26 cellular contexts compared by ENCODE assay signal in genomic region chr4:140315032-140315826, GRCh38.
"Had no signal": no experiment of that assay in that cellular context is flagged by ENCODE, and none has a peak within 500 bp of the region (broad histone marks: within the 10 kb centered on the region; RNA-seq: fewer than 3 reads in every experiment).

No MANE protein-coding gene starts in this region.

- ATAC-seq: activated naive CD4-positive, alpha-beta T cell treated with anti-CD3 and anti-CD28 coated beads, Interleukin-2, amount 50 U/mL, for 72 hours; activated naive CD8-positive, alpha-beta T cell treated with anti-CD3 and anti-CD28 coated beads, Interleukin-2, amount 50 U/mL, for 24 hours; activated T-cell treated with anti-CD3 and anti-CD28 coated beads, Interleukin-2, amount 50 U/mL, for 4 hours; SK-N-SH treated with all-trans-retinoic acid at 6 μM for 48 hours had no signal

- H3K27me3 ChIP-seq: brain microvascular endothelial cell, MG63, Peyer's patch, SJSA1 had no signal

- H3K36me3 ChIP-seq: brain microvascular endothelial cell, MG63, Peyer's patch, SJSA1 had no signal

- H3K9me3 ChIP-seq: MG63, Peyer's patch, SJSA1 had no signal

- H3K4me3 ChIP-seq: MG63, Peyer's patch, SJSA1 had no signal

- H3K27ac ChIP-seq: brain microvascular endothelial cell, Peyer's patch, RWPE1, SJSA1 had no signal

- DNase-seq: activated B cell treated with CpG ODN at 0.5 μM for 24 hours; activated CD4-positive, alpha-beta T cell treated with anti-CD3 and anti-CD28 coated beads for 1 hour; activated CD4-positive, alpha-beta T cell treated with anti-CD3 and anti-CD28 coated beads, Interleukin-2, amount 10 ng/mL, durations not matched to agents 24 days and 14 days; activated CD4-positive, alpha-beta T cell treated with anti-CD3 and anti-CD28 coated beads, Interleukin-2, amount 50 U/mL, for 48 hours; activated CD8-positive, alpha-beta memory T cell treated with anti-CD3 and anti-CD28 coated beads for 24 hours; activated effector memory CD4-positive, alpha-beta T cell treated with anti-CD3 and anti-CD28 coated beads, Interleukin-2, amount 50 U/mL, for 16 hours; activated naive CD4-positive, alpha-beta T cell treated with Interleukin-2 at 50 U/mL for 16 hours; activated naive CD8-positive, alpha-beta T cell treated with anti-CD3 and anti-CD28 coated beads, Interleukin-2, amount 50 U/mL, for 24 hours; activated T-cell treated with anti-CD3 and anti-CD28 coated beads, Interleukin-2, amount 50 U/mL, for 4 hours; amygdala; brain microvascular endothelial cell; MG63; MV-4-11; NCI-H1092 treated with DMSO at 0.1 percent for 48 hours; NCI-H1417 treated with DMSO at 0.1 percent for 48 hours; NCI-H1694; NCI-H2029; NCI-H2107; NCI-H345; NCI-H510A treated with DMSO at 0.1 percent for 48 hours; Peyer's patch; Right ventricle myocardium superior had no signal

- H3K4me1 ChIP-seq: Peyer's patch had no signal
